In genomic region chr1:100539836-100540536, GRCh38 we compare ENCODE assay signal across 8 cellular contexts. TPM values are rescaled to one million over a fixed set of nuclear protein-coding genes. Genes with fewer than 3 reads are reported as not detected.
DNase-seq lines count a peak whose midpoint lies in the region; ATAC-seq and TF ChIP-seq lines count a peak whose summit lies in the region.

No MANE protein-coding gene starts in this region.

- H3K27me3 ChIP-seq in adrenal gland (peaks cover 9% of the 10 kb centered on the region), Caco-2 (replicated peaks; ENCODE audit: control insufficient read depth, insufficient read depth, low read length) (no peaks in the 10 kb centered on the region)

- intact Hi-C loops in adrenal gland (cut with DNase I): no loop called here
- intact Hi-C loops in Caco-2 (cut with micrococcal nuclease; ENCODE audit: unreplicated experiment): loop anchor here (10.0 kb wide), 1 partner anchor 325 kb away; no protein-coding TSS in a partner anchor

- BruUV-seq in Caco-2 (replicated peaks; lab: Mats Ljungman, UMichigan): no TSS peak

- CTCF ChIA-PET in Caco-2 (lab: Charles Lee): no interaction called here

- H3K4me1 Mint-ChIP-seq in stimulated activated memory B cell treated with anti-CD40 and anti-IgM and Interleukin-4, amounts not matched to agents 10 μg/mL and 1 μg/mL and 100 μg/mL, for 72 hours: peaks cover 23% of the 10 kb centered on the region
- no peaks in the 10 kb centered on the region for H3K4me1 Mint-ChIP-seq in Caco-2 (ENCODE audit: low read depth, unreplicated experiment)

- H3K9me3 Mint-ChIP-seq in stimulated activated memory B cell treated with anti-CD40 and anti-IgM and Interleukin-4, amounts not matched to agents 10 μg/mL and 1 μg/mL and 100 μg/mL, for 72 hours: no peaks in the 10 kb centered on the region
- no peaks in the 10 kb centered on the region for H3K9me3 Mint-ChIP-seq in Caco-2 (ENCODE audit: unreplicated experiment)

- H3K36me3 ChIP-seq in adrenal gland (replicated peaks in 1 of 2): no peaks in the 10 kb centered on the region
- no peaks in the 10 kb centered on the region for H3K36me3 ChIP-seq in Caco-2 (ENCODE audit: control insufficient read depth, insufficient read depth, low read length)

- H3K9me3 ChIP-seq in adrenal gland (replicated peaks in 1 of 3): no peaks in the 10 kb centered on the region
- H3K9me3 ChIP-seq in iPS-18c (ENCODE audit: control insufficient read depth, insufficient read depth, low read length): no peaks in the 10 kb centered on the region
- H3K9me3 ChIP-seq in Caco-2: no peaks in the 10 kb centered on the region

- 11 to 50% (median 19%) methylated on average over 10 to 57 of the region's 57 CpGs for WGBS in adrenal gland, 4 donors

- H3K4me3 ChIP-seq in AG09309 (ENCODE audit: control insufficient read depth, low read depth, low read length) (peak overlapping the region; percentile 30), adrenal gland (peak overlapping the region in 2 of 4 donors; percentile 37 to 63), iPS-18c (ENCODE audit: insufficient read depth, low read depth, low read length) (peak overlapping the region; percentile 42; the same call in 1 of the 2 replicates), Caco-2 (ENCODE audit: low read depth, low read length) (no peak overlapping the region)

- POLR2A ChIA-PET in Caco-2 (lab: Charles Lee): no interaction called here

- H3K27ac ChIP-seq in adrenal gland: no peak overlapping the region

- H3K36me3 Mint-ChIP-seq in stimulated activated memory B cell treated with anti-CD40 and anti-IgM and Interleukin-4, amounts not matched to agents 10 μg/mL and 1 μg/mL and 100 μg/mL, for 72 hours: no peaks in the 10 kb centered on the region
- no peaks in the 10 kb centered on the region for H3K36me3 Mint-ChIP-seq in Caco-2 (ENCODE audit: insufficient read depth, unreplicated experiment)

- H3K4me1 ChIP-seq in adrenal gland (replicated peaks in 1 of 2) (peaks cover 11 to 12% of the 10 kb centered on the region in 2 donors), Caco-2 (no peaks in the 10 kb centered on the region)

- TF ChIP-seq POLR2A in adrenal gland (IDR thresholded peaks at IDR 0.05): no peak

- peak overlapping the region; percentile 61 for H3K4me3 Mint-ChIP-seq in stimulated activated memory B cell treated with anti-CD40 and anti-IgM and Interleukin-4, amounts not matched to agents 10 μg/mL and 1 μg/mL and 100 μg/mL, for 72 hours
- H3K4me3 Mint-ChIP-seq in Caco-2 (ENCODE audit: unreplicated experiment): no peak overlapping the region

- ATAC-seq in GM19023 (IDR thresholded peaks at IDR 0.05; ENCODE audit: unreplicated experiment) (peak; percentile 3), HG03025 (IDR thresholded peaks at IDR 0.05; ENCODE audit: low FRiP score, unreplicated experiment) (no peak), HG03095 (IDR thresholded peaks at IDR 0.05; ENCODE audit: unreplicated experiment) (no peak)
- ATAC-seq in stimulated activated memory B cell treated with anti-CD40 and anti-IgM and Interleukin-4, amounts not matched to agents 10 μg/mL and 1 μg/mL and 100 μg/mL, for 72 hours: peak; percentile 2

- TF ChIP-seq CTCF in AG09309 (IDR thresholded peaks at IDR 0.05; ENCODE audit: control insufficient read depth, insufficient read depth, low read depth, low read length, missing control alignments) (no peak), adrenal gland (IDR thresholded peaks at IDR 0.05) (no peak), Caco-2 (IDR thresholded peaks at IDR 0.05; ENCODE audit: insufficient read depth in 1 of 2, low read depth in 1 of 2, low read length in 1 of 2, severe bottlenecking in 1 of 2, unreplicated experiment in 1 of 2) (no peak)

- DNase-seq in AG09309 (ENCODE audit: low read depth) (no peak), adrenal gland (peak in 6 of 7 donors; percentile 28 to 41 (median 34)), Caco-2 (no peak)

- H3K27ac Mint-ChIP-seq in stimulated activated memory B cell treated with anti-CD40 and anti-IgM and Interleukin-4, amounts not matched to agents 10 μg/mL and 1 μg/mL and 100 μg/mL, for 72 hours: no peak overlapping the region
- no peak overlapping the region for H3K27ac Mint-ChIP-seq in Caco-2 (ENCODE audit: unreplicated experiment)

- peaks cover 60% of the 10 kb centered on the region for H3K27me3 Mint-ChIP-seq in stimulated activated memory B cell treated with anti-CD40 and anti-IgM and Interleukin-4, amounts not matched to agents 10 μg/mL and 1 μg/mL and 100 μg/mL, for 72 hours
- H3K27me3 Mint-ChIP-seq in Caco-2 (ENCODE audit: insufficient read depth, unreplicated experiment): peaks cover 7% of the 10 kb centered on the region

RNA-seq across cellular contexts. Expression of gene GPR88, which starts 2.0 kb away (rescaled TPM):
- total RNA-seq in adrenal gland (under 1 TPM in 7 of 8 donors, not detected in 1; 0.18 to 0.69 (median 0.61) TPM), Caco-2 (2022) (not detected in 2 replicates)
- under 1 TPM; 0.08 to 0.33 (median 0.17) TPM for polyA plus RNA-seq in adrenal gland

Comparison
In these comparisons a context has a peak if more than half of its experiments do, and no peak if none do; other contexts are left out.
1. DNase-seq: peak in adrenal gland (6 of 7); none in AG09309 (single experiment) and Caco-2 (0 of 2).
2. ATAC-seq: peak in GM19023 (single experiment) and stimulated activated memory B cell treated with anti-CD40 and anti-IgM and Interleukin-4, amounts not matched to agents 10 μg/mL and 1 μg/mL and 100 μg/mL, for 72 hours (single experiment); none in HG03025 (single experiment) and HG03095 (single experiment).